23 cellular contexts compared by ENCODE assay signal in the genomic region with DNA sequence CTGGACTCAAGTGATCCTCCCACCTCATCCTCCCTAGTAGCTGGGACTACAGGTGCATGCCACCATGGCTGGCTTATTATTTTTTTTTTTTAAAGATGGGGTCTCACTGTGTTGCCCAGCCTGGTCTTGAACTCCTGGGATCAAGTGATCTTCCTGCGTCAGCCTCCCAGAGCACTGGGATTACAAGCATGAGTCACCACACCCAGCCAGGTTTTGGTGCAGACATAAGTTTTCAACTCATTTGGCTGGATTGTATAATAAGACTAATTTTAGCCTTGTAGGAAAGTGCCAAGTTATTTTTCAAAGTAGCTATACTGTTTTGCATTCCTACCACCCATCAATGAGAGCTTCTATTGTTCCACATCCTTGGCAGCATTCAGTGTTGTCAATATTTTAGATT. TPM values are rescaled to one million over a fixed set of nuclear protein-coding genes. Genes with fewer than 3 reads are reported as not detected.
DNase-seq lines count a peak whose midpoint lies in the region; ATAC-seq and TF ChIP-seq lines count a peak whose summit lies in the region.
"Had no signal": no experiment of that assay in that cellular context is flagged by ENCODE, and none has a peak within 500 bp of the region (broad histone marks: within the 10 kb centered on the region; RNA-seq: fewer than 3 reads in every experiment).

No MANE protein-coding gene starts in this region.

- TF ChIP-seq CTCF in BJ (IDR thresholded peaks at IDR 0.05; ENCODE audit: insufficient read depth, low read depth, low read length) = no peak
- no peak for TF ChIP-seq CTCF in IMR-90 (conservative IDR thresholded peaks at IDR 0.05; ENCODE audit: low read depth, low read length)
- TF ChIP-seq CTCF in cardiac fibroblast (IDR thresholded peaks at IDR 0.05; ENCODE audit: low read depth, low read length) = no peak

- no peak overlapping the region for H2BK5ac ChIP-seq in IMR-90 (ENCODE audit: low read depth, low read length, poor library complexity, severe bottlenecking)

- H3K27ac ChIP-seq in IMR-90 (ENCODE audit: insufficient read depth, low read length) = no peak overlapping the region
- H3K27ac ChIP-seq: epithelial cell of prostate, heart left ventricle had no signal

- TF ChIP-seq POLR2A in IMR-90 (IDR thresholded peaks at IDR 0.05; ENCODE audit: low read depth, low read length) = no peak

- H3K36me3 ChIP-seq in BJ (ENCODE audit: control insufficient read depth, insufficient read depth, low read length) (no peaks in the 10 kb centered on the region; the same call in 1 of the 2 replicates), IMR-90 (ENCODE audit: control insufficient read depth, insufficient read depth, low read length) (no peaks in the 10 kb centered on the region)
- H3K36me3 ChIP-seq: heart left ventricle had no signal

- in situ Hi-C loops in IMR-90 (cut with MboI; ENCODE audit: low sequenced_read_pairs) = no loop called here

- H3K27ac Mint-ChIP-seq in natural killer cell treated with Interleukin-12 subunit alpha and Interleukin-12 subunit beta and Interleukin-15 and Interleukin-18, amount 100 ng/mL, for 72 hours = no peak overlapping the region
- H3K27ac Mint-ChIP-seq: activated CD8-positive, alpha-beta T cell treated with anti-CD3 and anti-CD28 coated beads for 36 hours; activated T-cell treated with anti-CD3 and anti-CD28 coated beads, Interleukin-2, amount 50 U/mL, for 24 hours; stimulated activated memory B cell treated with anti-CD40 and anti-IgM and Interleukin-4, amounts not matched to agents 10 μg/mL and 1 μg/mL and 100 μg/mL, for 72 hours; T-helper 17 cell had no signal

- peak overlapping the region in 1 of 2 experiments; percentile 40; a peak in 1 of 4 replicates for H4K8ac ChIP-seq in IMR-90 (ENCODE audit: low read depth in 2 of 2, low read length in 2 of 2)

- H3K4me3 ChIP-seq in BJ (ENCODE audit: low read depth, low read length) (no peak overlapping the region), IMR-90 (ENCODE audit: insufficient read depth, low read depth, low read length) (no peak overlapping the region), cardiac fibroblast (replicated peaks in 1 of 2; ENCODE audit: low read depth in 2 of 2, low read length in 2 of 2) (no peak overlapping the region)
- H3K4me3 ChIP-seq: heart left ventricle, SJSA1 had no signal

- no peak overlapping the region for H3K4me2 ChIP-seq in IMR-90 (ENCODE audit: low read depth, low read length)

- peaks cover 15 to 47% of the 10 kb centered on the region in 2 experiments for H3K79me1 ChIP-seq in IMR-90 (ENCODE audit: low read depth in 1 of 2, low read length in 2 of 2)

- H3K9me1 ChIP-seq in IMR-90 (ENCODE audit: insufficient read depth, low read length) = no peaks in the 10 kb centered on the region

- H2BK120ac ChIP-seq in IMR-90 (ENCODE audit: low read depth, low read length) = no peak overlapping the region

- no peak overlapping the region for H2AK9ac ChIP-seq in IMR-90 (replicated peaks; ENCODE audit: low read depth, low read length, poor library complexity)

- H3K4me3 Mint-ChIP-seq in natural killer cell treated with Interleukin-12 subunit alpha and Interleukin-12 subunit beta and Interleukin-15 and Interleukin-18, amount 100 ng/mL, for 72 hours = no peak overlapping the region
- H3K4me3 Mint-ChIP-seq: activated CD8-positive, alpha-beta T cell treated with anti-CD3 and anti-CD28 coated beads for 36 hours; activated T-cell treated with anti-CD3 and anti-CD28 coated beads, Interleukin-2, amount 50 U/mL, for 24 hours; stimulated activated memory B cell treated with anti-CD40 and anti-IgM and Interleukin-4, amounts not matched to agents 10 μg/mL and 1 μg/mL and 100 μg/mL, for 72 hours; T-helper 17 cell had no signal

- H4K91ac ChIP-seq in IMR-90 (ENCODE audit: insufficient read depth, low read depth, low read length) = no peak overlapping the region

- H3K9me3 Mint-ChIP-seq in natural killer cell treated with Interleukin-12 subunit alpha and Interleukin-12 subunit beta and Interleukin-15 and Interleukin-18, amount 100 ng/mL, for 72 hours = no peaks in the 10 kb centered on the region
- H3K9me3 Mint-ChIP-seq: activated CD8-positive, alpha-beta T cell treated with anti-CD3 and anti-CD28 coated beads for 36 hours; activated T-cell treated with anti-CD3 and anti-CD28 coated beads, Interleukin-2, amount 50 U/mL, for 24 hours; stimulated activated memory B cell treated with anti-CD40 and anti-IgM and Interleukin-4, amounts not matched to agents 10 μg/mL and 1 μg/mL and 100 μg/mL, for 72 hours had no signal

- intact Hi-C loops in IMR-90 (cut with micrococcal nuclease) = no loop called here
- intact Hi-C loops in head of caudate nucleus (cut with DNase I) = no loop called here

- CTCF ChIA-PET in BJ (lab: Yijun Ruan, JAX) (interaction anchor here (1.4 to 2.6 kb wide), 3 partner anchors 24 to 82 kb away, joined by 3 to 9 read pairs (median 7); no protein-coding TSS in a partner anchor), IMR-90 (lab: Yijun Ruan, JAX) (interaction anchor here (0.7 to 1.6 kb wide), 2 partner anchors 95 to 147 kb away, joined by 3 read pairs; no protein-coding TSS in a partner anchor)

- peak; percentile 9 for DNase-seq in BJ (ENCODE audit: low read depth)
- peak; percentile 48 for DNase-seq in IMR-90
- DNase-seq in cardiac fibroblast (ENCODE audit: low read depth in 2 of 2) = peak; percentile 43 to 65
- peak in 40 of 42 donors; percentile 20 to 83 (median 49) for DNase-seq in head of caudate nucleus
- no peak for DNase-seq in HuH-7.5 (ENCODE audit: low spot score)
- DNase-seq in natural killer cell treated with Interleukin-12 subunit alpha and Interleukin-12 subunit beta and Interleukin-15 and Interleukin-18, amount 100 ng/mL, for 72 hours (ENCODE audit: low spot score) = no peak
- no peak for DNase-seq in RKO (ENCODE audit: low spot score)
- DNase-seq in LoVo (ENCODE audit: low spot score) = no peak
- DNase-seq: activated CD8-positive, alpha-beta T cell treated with anti-CD3 and anti-CD28 coated beads for 36 hours; activated naive CD4-positive, alpha-beta T cell treated with Interleukin-2 at 50 U/mL for 16 hours; activated T-cell treated with anti-CD3 and anti-CD28 coated beads, Interleukin-2, amount 50 U/mL, for 24 hours; AML-193; heart left ventricle; MM.1S; NCI-H146; NCI-H774; PC-3; right cardiac atrium; T-helper 17 cell had no signal

- no peak overlapping the region for H2AK5ac ChIP-seq in IMR-90 (ENCODE audit: low read depth, low read length)

- H4K5ac ChIP-seq in IMR-90 (ENCODE audit: low read depth, low read length) = no peak overlapping the region

- no peak overlapping the region for H3K23ac ChIP-seq in IMR-90 (ENCODE audit: low read depth, low read length)

- dilution Hi-C loops in IMR-90 (cut with HindIII; ENCODE audit: low sequenced_read_pairs, unreplicated experiment) = no loop called here

- POLR2A ChIA-PET in BJ (lab: Charles Lee) = no interaction called here
- POLR2A ChIA-PET in IMR-90 (lab: Charles Lee; ENCODE audit: unreplicated experiment) = no interaction called here

- no peaks in the 10 kb centered on the region for H3K36me3 Mint-ChIP-seq in natural killer cell treated with Interleukin-12 subunit alpha and Interleukin-12 subunit beta and Interleukin-15 and Interleukin-18, amount 100 ng/mL, for 72 hours
- H3K36me3 Mint-ChIP-seq: stimulated activated memory B cell treated with anti-CD40 and anti-IgM and Interleukin-4, amounts not matched to agents 10 μg/mL and 1 μg/mL and 100 μg/mL, for 72 hours had no signal

- WGBS in IMR-90 (ENCODE audit: extremely low coverage in 2 of 2, insufficient read length in 1 of 2), 2 experiments = no CpG with 5 or more reads among the region's 1 CpG

- no peak overlapping the region for H2BK20ac ChIP-seq in IMR-90 (ENCODE audit: low read depth, low read length)

- 0 out of 2 replicates have a peak, but pooled peaks cover 4% of the 10 kb centered on the region for H3K4me1 ChIP-seq in IMR-90 (ENCODE audit: control insufficient read depth, insufficient read depth, low read length)
- H3K4me1 ChIP-seq: heart left ventricle, SJSA1 had no signal

- no peaks in the 10 kb centered on the region for H4K20me1 ChIP-seq in IMR-90 (ENCODE audit: insufficient read depth, low read length)

- H3K4ac ChIP-seq in IMR-90 (ENCODE audit: low read depth, low read length) = no peak overlapping the region

- no peak overlapping the region for H3K14ac ChIP-seq in IMR-90 (replicated peaks; ENCODE audit: low read depth, low read length)

- H3K27me3 ChIP-seq in BJ (ENCODE audit: control insufficient read depth, insufficient read depth, low read length) (no peaks in the 10 kb centered on the region), IMR-90 (ENCODE audit: control insufficient read depth, insufficient read depth, low read length) (no peaks in the 10 kb centered on the region)
- H3K27me3 ChIP-seq: heart left ventricle, SJSA1 had no signal

- H3K27me3 Mint-ChIP-seq in natural killer cell treated with Interleukin-12 subunit alpha and Interleukin-12 subunit beta and Interleukin-15 and Interleukin-18, amount 100 ng/mL, for 72 hours = no peaks in the 10 kb centered on the region
- H3K27me3 Mint-ChIP-seq: activated CD8-positive, alpha-beta T cell treated with anti-CD3 and anti-CD28 coated beads for 36 hours; activated T-cell treated with anti-CD3 and anti-CD28 coated beads, Interleukin-2, amount 50 U/mL, for 24 hours; stimulated activated memory B cell treated with anti-CD40 and anti-IgM and Interleukin-4, amounts not matched to agents 10 μg/mL and 1 μg/mL and 100 μg/mL, for 72 hours; T-helper 17 cell had no signal

- no peak for ATAC-seq in IMR-90 (ENCODE audit: low read depth)
- no peak for ATAC-seq in natural killer cell treated with Interleukin-12 subunit alpha and Interleukin-12 subunit beta and Interleukin-15 and Interleukin-18, amount 100 ng/mL, for 72 hours
- ATAC-seq: activated CD8-positive, alpha-beta T cell treated with anti-CD3 and anti-CD28 coated beads for 36 hours; heart left ventricle; PC-3; right cardiac atrium; stimulated activated memory B cell treated with anti-CD40 and anti-IgM and Interleukin-4, amounts not matched to agents 10 μg/mL and 1 μg/mL and 100 μg/mL, for 72 hours; T-helper 17 cell had no signal

- no peak overlapping the region for H3K18ac ChIP-seq in IMR-90 (ENCODE audit: low read depth, low read length)

- no peak overlapping the region for H2AFZ ChIP-seq in IMR-90 (replicated peaks; ENCODE audit: low read length, poor library complexity)

- BruUV-seq in IMR-90 (replicated peaks; lab: Mats Ljungman, UMichigan) = no TSS peak

- no peak overlapping the region for H3K56ac ChIP-seq in IMR-90 (ENCODE audit: extremely low read depth, insufficient read depth, low read length)

- no peak overlapping the region for H3K9ac ChIP-seq in IMR-90 (ENCODE audit: low read depth, low read length)

- TF ChIP-seq RAD21 in IMR-90 (IDR thresholded peaks at IDR 0.05; ENCODE audit: low read length) = no peak

- H3K9me3 ChIP-seq in IMR-90 (ENCODE audit: control insufficient read depth, insufficient read depth, low read length) = no peaks in the 10 kb centered on the region
- H3K9me3 ChIP-seq: heart left ventricle, SJSA1 had no signal

- H3K4me1 Mint-ChIP-seq in natural killer cell treated with Interleukin-12 subunit alpha and Interleukin-12 subunit beta and Interleukin-15 and Interleukin-18, amount 100 ng/mL, for 72 hours (ENCODE audit: low read depth in 2 of 2) = peaks cover 11 to 13% of the 10 kb centered on the region in 2 donors
- H3K4me1 Mint-ChIP-seq: stimulated activated memory B cell treated with anti-CD40 and anti-IgM and Interleukin-4, amounts not matched to agents 10 μg/mL and 1 μg/mL and 100 μg/mL, for 72 hours had no signal

- H2BK15ac ChIP-seq in IMR-90 (ENCODE audit: low read depth, low read length) = no peak overlapping the region

RNA-seq across cellular contexts. Expression of a gene that starts 32.1 kb away (rescaled TPM):
- polyA plus RNA-seq in BJ (2011; rRNA removed) (12.8 and 16.6 TPM in 2 replicates), IMR-90 (2012; rRNA removed) (13.6 and 15.6 TPM in 2 replicates)
- 6.7 and 8.3 TPM in 2 replicates for polyA minus RNA-seq in BJ (2011; rRNA and poly(A)+ RNA removed)
- total RNA-seq in IMR-90 (2012; rRNA removed) = 24.7 and 31.9 TPM in 2 replicates
- 2.7 and 7.3 TPM in 2 replicates for polyA plus RNA-seq in IMR-90 (2012; cell fraction: cytosol; rRNA removed)
- 6.6 and 28.4 TPM in 2 replicates for polyA plus RNA-seq in IMR-90 (2012; cell fraction: nucleus; rRNA removed; ENCODE audit: low replicate concordance)
- 10 to 100 TPM; 19.4 to 70.8 TPM for total RNA-seq in natural killer cell treated with Interleukin-12 subunit alpha and Interleukin-12 subunit beta and Interleukin-15 and Interleukin-18, amount 100 ng/mL, for 72 hours

RNA-seq across cellular contexts. Expression of a gene that starts 45.9 kb away (rescaled TPM):
- polyA plus RNA-seq in BJ (2011; rRNA removed) = not detected in 2 replicates
- polyA minus RNA-seq in BJ (2011; rRNA and poly(A)+ RNA removed) = not detected in 2 replicates
- not detected in 2 replicates for total RNA-seq in IMR-90 (2012; rRNA removed)
- polyA plus RNA-seq in IMR-90 (2012; rRNA removed) = 0.21 TPM in 1 of 2 replicates, not detected in the other
- polyA plus RNA-seq in IMR-90 (2012; cell fraction: cytosol; rRNA removed) = 0.07 TPM in 1 of 2 replicates, not detected in the other
- polyA plus RNA-seq in IMR-90 (2012; cell fraction: nucleus; rRNA removed; ENCODE audit: low replicate concordance) = 0.13 and 0.14 TPM in 2 replicates
- total RNA-seq in natural killer cell treated with Interleukin-12 subunit alpha and Interleukin-12 subunit beta and Interleukin-15 and Interleukin-18, amount 100 ng/mL, for 72 hours = 1 to 10 TPM; 1.9 to 2.9 TPM
- total RNA-seq: dermis microvascular lymphatic vessel endothelial cell, T-helper 17 cell had no signal

Comparison
In these comparisons a context has a peak if more than half of its experiments do, and no peak if none do; other contexts are left out.
1. DNase-seq: peak in BJ (single experiment), IMR-90 (single experiment), cardiac fibroblast (2 of 2) and head of caudate nucleus (40 of 42); none in HuH-7.5 (single experiment), natural killer cell treated with Interleukin-12 subunit alpha and Interleukin-12 subunit beta and Interleukin-15 and Interleukin-18, amount 100 ng/mL, for 72 hours (single experiment), RKO (single experiment) and LoVo (single experiment).